9 cellular contexts compared by ENCODE assay signal in the genomic region with DNA sequence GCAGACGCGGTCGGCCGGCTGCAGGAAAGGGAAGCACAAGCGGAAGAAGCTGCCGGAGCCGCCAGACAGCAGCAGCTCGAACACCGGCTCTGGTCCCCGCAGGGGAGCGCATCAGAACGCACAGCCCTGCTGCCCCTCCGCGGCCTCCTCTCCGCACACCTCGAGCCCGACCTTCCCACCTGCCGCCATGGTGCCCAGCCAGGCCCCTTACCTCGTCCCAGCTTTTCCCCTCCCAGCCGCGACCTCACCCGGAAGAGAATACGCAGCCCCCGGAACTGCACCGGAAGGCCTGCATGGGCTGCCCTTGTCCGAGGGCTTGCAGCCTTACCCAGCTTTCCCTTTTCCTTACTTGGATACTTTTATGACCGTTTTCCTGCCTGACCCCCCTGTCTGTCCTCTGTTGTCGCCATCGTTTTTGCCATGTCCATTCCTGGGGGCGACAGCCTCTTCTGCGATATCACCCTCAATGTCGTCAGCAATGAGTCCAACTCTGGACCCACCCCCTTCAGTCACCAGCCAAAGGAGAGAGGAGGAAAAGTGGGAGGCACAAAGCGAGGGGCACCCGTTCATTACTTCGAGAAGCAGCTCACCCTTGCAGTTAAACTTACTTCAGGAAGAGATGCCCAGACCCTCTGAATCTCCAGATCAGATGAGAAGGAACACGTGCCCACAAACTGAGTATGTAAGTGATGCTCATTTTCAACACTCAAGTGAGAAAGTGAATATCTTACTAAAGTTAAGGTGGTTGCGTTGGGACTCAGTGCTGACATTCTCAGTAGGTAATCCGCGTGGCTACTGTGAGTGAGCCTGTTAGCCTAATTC. TPM values are rescaled to one million over a fixed set of nuclear protein-coding genes. Genes with fewer than 3 reads are reported as not detected.
DNase-seq lines count a peak whose midpoint lies in the region; ATAC-seq, FAIRE-seq and TF ChIP-seq lines count a peak whose summit lies in the region.
"Had no signal": no experiment of that assay in that cellular context is flagged by ENCODE, and none has a peak within 500 bp of the region (broad histone marks: within the 10 kb centered on the region; RNA-seq: fewer than 3 reads in every experiment).

No MANE protein-coding gene starts in this region.

- no peaks in the 10 kb centered on the region for H3K27me3 ChIP-seq in CD4-positive, alpha-beta memory T cell (ENCODE audit: insufficient read depth, low read length)
- no peaks in the 10 kb centered on the region for H3K27me3 ChIP-seq in K562 (ENCODE audit: control insufficient read depth in 2 of 2, insufficient read depth in 2 of 2, low read length in 2 of 2)
- H3K27me3 ChIP-seq in sigmoid colon, result no peaks in the 10 kb centered on the region

- WGBS in K562 (ENCODE audit: insufficient coverage, low coverage, missing lambda C conversion rate), result 32% methylated on average over 39 of the region's 39 CpGs
- WGBS in sigmoid colon, 2 donors, result 79 to 84% methylated on average over 39 of the region's 39 CpGs

- H3K36me3 Mint-ChIP-seq in CD4-positive, alpha-beta memory T cell, result peaks cover 38 to 45% of the 10 kb centered on the region in 2 donors
- peaks cover 7% of the 10 kb centered on the region for H3K36me3 Mint-ChIP-seq in T-helper 17 cell (ENCODE audit: low read depth)

- H3K9me1 ChIP-seq in K562 (ENCODE audit: control insufficient read depth, insufficient read depth, low read length), result no peaks in the 10 kb centered on the region

- TF ChIP-seq POLR2A in K562 (conservative IDR thresholded peaks at IDR 0.05), result peak; percentile 86
- no peak for TF ChIP-seq POLR2A in sigmoid colon (IDR thresholded peaks at IDR 0.05)

- peaks cover 2 to 23% (median 5%) of the 10 kb centered on the region in 4 donors for H3K4me1 Mint-ChIP-seq in CD4-positive, alpha-beta memory T cell
- peaks cover 9% of the 10 kb centered on the region for H3K4me1 Mint-ChIP-seq in T-helper 17 cell

- H3K36me3 ChIP-seq in CD4-positive, alpha-beta memory T cell (ENCODE audit: insufficient read depth, low read length), result no peaks in the 10 kb centered on the region
- H3K36me3 ChIP-seq in K562 (ENCODE audit: control insufficient read depth, insufficient read depth, low read length) (peaks cover 25% of the 10 kb centered on the region), sigmoid colon (peaks cover 11 to 96% (median 27%) of the 10 kb centered on the region in 4 donors)

- H3K27ac Mint-ChIP-seq in CD4-positive, alpha-beta memory T cell, result peak overlapping the region; percentile 62 to 91 (median 87)
- H3K27ac Mint-ChIP-seq in T-helper 17 cell, result peak overlapping the region; percentile 85

- peaks cover 56% of the 10 kb centered on the region for H3K79me2 ChIP-seq in K562 (ENCODE audit: control insufficient read depth, insufficient read depth, low read length)

- TF ChIP-seq RAD21 in K562 (CRISPR knock-in tag; conservative IDR thresholded peaks at IDR 0.05 in 1 of 2, IDR thresholded peaks at IDR 0.05 in 1 of 2), result no peak

- BruUV-seq in K562 (replicated peaks; lab: Mats Ljungman, UMichigan), result no TSS peak

- CTCF ChIA-PET in CD4-positive, alpha-beta memory T cell (lab: Charles Lee; ENCODE audit: partially characterized antibody), result no interaction called here
- CTCF ChIA-PET in K562 (lab: Yijun Ruan, JAX; ENCODE audit: low intra/inter-chr PET ratio), result no interaction called here

- peak in 4 of 5 donors; percentile 1 to 36 (median 21) for DNase-seq in CD4-positive, alpha-beta memory T cell
- peak in 2 of 3 donors; percentile 10 to 24 for DNase-seq in T-helper 17 cell
- DNase-seq in K562 (ENCODE audit: extremely low read depth in 1 of 4, low spot score in 3 of 4), result peak; percentile 68 to 80 (median 70)
- DNase-seq in sigmoid colon, result no peak
- no peak for DNase-seq in HuH-7.5 (ENCODE audit: low spot score)
- DNase-seq: SHP77 treated with DMSO at 0.1 percent for 48 hours had no signal

- H4K20me1 ChIP-seq in K562 (replicated peaks; ENCODE audit: control insufficient read depth, insufficient read depth, low read length), result no peaks in the 10 kb centered on the region

- ATAC-seq in T-helper 17 cell, result peak; percentile 68
- peak; percentile 90 for ATAC-seq in K562
- no peak for ATAC-seq in GM21381 (IDR thresholded peaks at IDR 0.05; ENCODE audit: unreplicated experiment)
- ATAC-seq in HG03521 (IDR thresholded peaks at IDR 0.05; ENCODE audit: unreplicated experiment), result no peak
- no peak for ATAC-seq in HG02884 (IDR thresholded peaks at IDR 0.05; ENCODE audit: unreplicated experiment)

- intact Hi-C loops in CD4-positive, alpha-beta memory T cell (cut with micrococcal nuclease), result no loop called here
- intact Hi-C loops in K562 (cut with micrococcal nuclease) (no loop called here), sigmoid colon (cut with DNase I) (no loop called here)

- H3K4me3 Mint-ChIP-seq in CD4-positive, alpha-beta memory T cell, result peak overlapping the region; percentile 78 to 92 (median 88)
- H3K4me3 Mint-ChIP-seq in T-helper 17 cell, result peak overlapping the region; percentile 91

- H3K9ac ChIP-seq in K562 (ENCODE audit: insufficient read depth in 1 of 2, low read depth in 2 of 2, low read length in 2 of 2), result peak overlapping the region; percentile 65 to 90

- FAIRE-seq in K562 (lab: Jason Lieb, UNC), result peak; percentile 83

- in situ Hi-C loops in K562 (cut with MboI), result no loop called here

- POLR2A ChIA-PET in CD4-positive, alpha-beta memory T cell (lab: Charles Lee; ENCODE audit: partially characterized antibody), result no interaction called here
- POLR2A ChIA-PET in K562 (lab: Yijun Ruan, JAX), result interaction anchor here (0.7 to 1.1 kb wide), 2 partner anchors 8 to 16 kb away, joined by 3 read pairs; no protein-coding TSS in a partner anchor

- H2AFZ ChIP-seq in K562 (ENCODE audit: low read depth, low read length), result peak overlapping the region; percentile 94

- peak overlapping the region in 1 of 2 donors; percentile 3 for H3K4me3 ChIP-seq in CD4-positive, alpha-beta memory T cell (ENCODE audit: low read length in 2 of 2)
- H3K4me3 ChIP-seq in K562, result peak overlapping the region; percentile 52
- H3K4me3 ChIP-seq in sigmoid colon, result peak overlapping the region in 3 of 4 donors; percentile 26 to 36 (median 33)

- TF ChIP-seq CTCF in K562 (IDR thresholded peaks at IDR 0.05 in 2 of 3, conservative IDR thresholded peaks at IDR 0.05 in 1 of 3; ENCODE audit: insufficient read depth in 2 of 3, low read depth in 1 of 3, low read length in 3 of 3) (no peak), sigmoid colon (IDR thresholded peaks at IDR 0.05) (no peak)

- no peaks in the 10 kb centered on the region for H3K27me3 Mint-ChIP-seq in CD4-positive, alpha-beta memory T cell
- no peaks in the 10 kb centered on the region for H3K27me3 Mint-ChIP-seq in T-helper 17 cell

- H3K27ac ChIP-seq in CD4-positive, alpha-beta memory T cell (ENCODE audit: low read depth, low read length), result peak overlapping the region; percentile 24
- H3K27ac ChIP-seq in K562 (ENCODE audit: extremely low read depth, low read depth, low read length) (peak overlapping the region; percentile 84), sigmoid colon (peak overlapping the region in 2 of 4 donors; percentile 38 to 45)

- H3K9me3 ChIP-seq in CD4-positive, alpha-beta memory T cell (ENCODE audit: control insufficient read depth in 1 of 2, low read length in 2 of 2), result no peaks in the 10 kb centered on the region
- H3K9me3 ChIP-seq in T-helper 17 cell (ENCODE audit: control insufficient read depth, low read length, poor library complexity, severe bottlenecking), result no peaks in the 10 kb centered on the region
- no peaks in the 10 kb centered on the region for H3K9me3 ChIP-seq in K562 (replicated peaks; ENCODE audit: control insufficient read depth, insufficient read depth, low read depth, low read length)
- H3K9me3 ChIP-seq in sigmoid colon, result no peaks in the 10 kb centered on the region

- no peaks in the 10 kb centered on the region for H3K9me3 Mint-ChIP-seq in CD4-positive, alpha-beta memory T cell

- TF ChIP-seq EP300 in K562 (IDR thresholded peaks at IDR 0.05; ENCODE audit: low read length) (no peak), sigmoid colon (IDR thresholded peaks at IDR 0.05) (no peak)

- peak overlapping the region; percentile 90 for H3K4me2 ChIP-seq in K562 (ENCODE audit: insufficient read depth, low read length)

- no peaks in the 10 kb centered on the region for H3K4me1 ChIP-seq in CD4-positive, alpha-beta memory T cell (ENCODE audit: insufficient read depth, low read length)
- H3K4me1 ChIP-seq in K562 (replicated peaks in 1 of 2; ENCODE audit: control insufficient read depth in 2 of 2, insufficient read depth in 2 of 2, low read length in 2 of 2) (peaks cover 0 to 4% of the 10 kb centered on the region in 2 experiments; a peak in 3 of 5 replicates), sigmoid colon (peaks cover 0 to 11% (median 5%) of the 10 kb centered on the region in 4 donors)

RNA-seq across cellular contexts. Expression of gene UTS2, which starts 25.5 kb away (rescaled TPM):
- total RNA-seq in CD4-positive, alpha-beta memory T cell, result under 1 TPM in 1 of 2 experiments, not detected in 1; 0.61 TPM
- 1 to 10 TPM in 1 of 2 donors, under 1 TPM in 1; 0.33 to 1.1 TPM for polyA plus RNA-seq in CD4-positive, alpha-beta memory T cell
- 1 to 10 TPM; 1.0 to 2.2 TPM for total RNA-seq in T-helper 17 cell
- total RNA-seq in K562 (2011; cell fraction: chromatin; rRNA removed; ENCODE audit: low replicate concordance), result not detected in 2 replicates
- not detected in 2 replicates for total RNA-seq in K562 (2011; cell fraction: nucleolus; rRNA removed)
- not detected in 2 replicates for total RNA-seq in K562 (2011; cell fraction: nucleoplasm; rRNA removed)
- not detected in 2 replicates for total RNA-seq in K562 (2014; rRNA removed)
- not detected in 2 replicates for total RNA-seq in K562 (2014; rRNA removed; fragmentation: Illumina TruSeq; extraction: Trizol)
- not detected in 2 replicates for total RNA-seq in K562 (2015; rRNA removed; fragmentation: Illumina TruSeq; extraction: Trizol)
- total RNA-seq in K562 (2021), result not detected in 2 replicates
- 0.16 and 0.29 TPM in 2 replicates for polyA plus RNA-seq in K562 (2011; rRNA removed)
- not detected in 2 replicates for polyA plus RNA-seq in K562 (2011; cell fraction: cytosol; rRNA removed)
- not detected in 2 replicates for polyA plus RNA-seq in K562 (2011; cell fraction: nucleus; rRNA removed)
- polyA plus RNA-seq in K562 (2012), result not detected in 2 replicates
- not detected in 2 replicates for polyA plus RNA-seq in K562 (2014; fragmentation: Illumina TruSeq; extraction: Trizol)
- under 1 TPM in 1 of 2 experiments, not detected in 1; 0.22 TPM for polyA plus RNA-seq in K562 (2014; fragmentation: Nextera tagmentation; extraction: Ambion mirVana)
- polyA plus RNA-seq in K562 (2014; rRNA removed), result 0.07 TPM in 1 of 2 replicates, not detected in the other
- not detected in 2 replicates for polyA minus RNA-seq in K562 (2011; rRNA and poly(A)+ RNA removed)
- polyA minus RNA-seq in K562 (2011; cell fraction: cytosol; rRNA and poly(A)+ RNA removed), result not detected in 2 replicates
- polyA minus RNA-seq in K562 (2011; cell fraction: nucleus; rRNA and poly(A)+ RNA removed), result not detected in 2 replicates
- not detected for total RNA-seq in sigmoid colon
- polyA plus RNA-seq in sigmoid colon, result 1 to 10 TPM in 1 of 3 donors, under 1 TPM in 1, not detected in 1; 0.20 to 7.2 TPM

RNA-seq across cellular contexts. Expression of gene PER3, which starts 43.3 kb away (rescaled TPM):
- total RNA-seq in CD4-positive, alpha-beta memory T cell, result 1 to 10 TPM; 7.4 to 7.9 TPM
- 1 to 10 TPM; 3.5 to 4.9 TPM for polyA plus RNA-seq in CD4-positive, alpha-beta memory T cell
- total RNA-seq in T-helper 17 cell, result 10 to 100 TPM; 17.1 to 21.2 TPM
- total RNA-seq in K562 (2011; cell fraction: chromatin; rRNA removed; ENCODE audit: low replicate concordance), result 15.2 and 32.2 TPM in 2 replicates
- 6.7 and 10.0 TPM in 2 replicates for total RNA-seq in K562 (2011; cell fraction: nucleolus; rRNA removed)
- total RNA-seq in K562 (2011; cell fraction: nucleoplasm; rRNA removed), result 16.4 and 18.2 TPM in 2 replicates
- total RNA-seq in K562 (2014; rRNA removed), result 11.9 and 12.9 TPM in 2 replicates
- 18.4 and 19.7 TPM in 2 replicates for total RNA-seq in K562 (2014; rRNA removed; fragmentation: Illumina TruSeq; extraction: Trizol)
- total RNA-seq in K562 (2015; rRNA removed; fragmentation: Illumina TruSeq; extraction: Trizol), result 14.1 and 14.2 TPM in 2 replicates
- 15.7 and 16.8 TPM in 2 replicates for total RNA-seq in K562 (2021)
- polyA plus RNA-seq in K562 (2011; rRNA removed), result 18.9 and 22.5 TPM in 2 replicates
- polyA plus RNA-seq in K562 (2011; cell fraction: cytosol; rRNA removed), result 13.3 and 14.8 TPM in 2 replicates
- 8.9 and 10.3 TPM in 2 replicates for polyA plus RNA-seq in K562 (2011; cell fraction: nucleus; rRNA removed)
- polyA plus RNA-seq in K562 (2012), result 8.3 and 8.9 TPM in 2 replicates
- polyA plus RNA-seq in K562 (2014; fragmentation: Illumina TruSeq; extraction: Trizol), result 16.3 and 18.7 TPM in 2 replicates
- 10 to 100 TPM; 12.0 to 14.6 TPM for polyA plus RNA-seq in K562 (2014; fragmentation: Nextera tagmentation; extraction: Ambion mirVana)
- polyA plus RNA-seq in K562 (2014; rRNA removed), result 14.0 and 16.5 TPM in 2 replicates
- polyA minus RNA-seq in K562 (2011; rRNA and poly(A)+ RNA removed), result 28.5 and 35.0 TPM in 2 replicates
- polyA minus RNA-seq in K562 (2011; cell fraction: cytosol; rRNA and poly(A)+ RNA removed), result 12.8 and 15.0 TPM in 2 replicates
- polyA minus RNA-seq in K562 (2011; cell fraction: nucleus; rRNA and poly(A)+ RNA removed), result 5.7 and 9.9 TPM in 2 replicates
- total RNA-seq in sigmoid colon, result 10 to 100 TPM; 36.1 to 57.1 (median 44.9) TPM
- 1 to 10 TPM; 2.1 to 5.4 (median 5.3) TPM for polyA plus RNA-seq in sigmoid colon

RNA-seq across cellular contexts. Expression of gene VAMP3, which starts 56.2 kb away (rescaled TPM):
- total RNA-seq in CD4-positive, alpha-beta memory T cell, result 10 to 100 TPM; 53.3 to 67.0 TPM
- 10 to 100 TPM; 45.6 to 50.5 TPM for polyA plus RNA-seq in CD4-positive, alpha-beta memory T cell
- total RNA-seq in T-helper 17 cell, result 10 to 100 TPM; 59.3 to 75.1 TPM
- 24.9 and 56.1 TPM in 2 replicates for total RNA-seq in K562 (2011; cell fraction: chromatin; rRNA removed; ENCODE audit: low replicate concordance)
- total RNA-seq in K562 (2011; cell fraction: nucleolus; rRNA removed), result 24.0 and 34.6 TPM in 2 replicates
- total RNA-seq in K562 (2011; cell fraction: nucleoplasm; rRNA removed), result 40.5 and 49.5 TPM in 2 replicates
- total RNA-seq in K562 (2014; rRNA removed), result 31.9 and 39.4 TPM in 2 replicates
- 58.0 and 64.7 TPM in 2 replicates for total RNA-seq in K562 (2014; rRNA removed; fragmentation: Illumina TruSeq; extraction: Trizol)
- 53.9 and 61.4 TPM in 2 replicates for total RNA-seq in K562 (2015; rRNA removed; fragmentation: Illumina TruSeq; extraction: Trizol)
- total RNA-seq in K562 (2021), result 47.5 and 48.3 TPM in 2 replicates
- 68.8 and 71.3 TPM in 2 replicates for polyA plus RNA-seq in K562 (2011; rRNA removed)
- polyA plus RNA-seq in K562 (2011; cell fraction: cytosol; rRNA removed), result 22.2 and 44.4 TPM in 2 replicates
- 30.6 and 47.7 TPM in 2 replicates for polyA plus RNA-seq in K562 (2011; cell fraction: nucleus; rRNA removed)
- 34.8 and 38.3 TPM in 2 replicates for polyA plus RNA-seq in K562 (2012)
- polyA plus RNA-seq in K562 (2014; fragmentation: Illumina TruSeq; extraction: Trizol), result 52.3 and 61.3 TPM in 2 replicates
- polyA plus RNA-seq in K562 (2014; fragmentation: Nextera tagmentation; extraction: Ambion mirVana), result 10 to 100 TPM; 27.1 to 43.2 TPM
- 39.1 and 45.2 TPM in 2 replicates for polyA plus RNA-seq in K562 (2014; rRNA removed)
- 51.4 and 53.4 TPM in 2 replicates for polyA minus RNA-seq in K562 (2011; rRNA and poly(A)+ RNA removed)
- 27.1 and 29.0 TPM in 2 replicates for polyA minus RNA-seq in K562 (2011; cell fraction: cytosol; rRNA and poly(A)+ RNA removed)
- polyA minus RNA-seq in K562 (2011; cell fraction: nucleus; rRNA and poly(A)+ RNA removed), result 13.9 and 26.5 TPM in 2 replicates
- total RNA-seq in sigmoid colon, result 1,000 to 10,000 TPM in 1 of 4 donors, 100 to 1,000 TPM in 1, 10 to 100 TPM in 2; 83.8 to 2,991 (median 182) TPM
- 100 to 1,000 TPM in 2 of 3 donors, 10 to 100 TPM in 1; 55.3 to 125 (median 113) TPM for polyA plus RNA-seq in sigmoid colon

Comparison
In these comparisons a context has a peak if more than half of its experiments do, and no peak if none do; other contexts are left out.
1. DNase-seq: peak in CD4-positive, alpha-beta memory T cell (4 of 5), T-helper 17 cell (2 of 3) and K562 (4 of 4); none in sigmoid colon (single experiment) and HuH-7.5 (single experiment).
2. ATAC-seq: peak in T-helper 17 cell (single experiment) and K562 (single experiment); none in GM21381 (single experiment), HG03521 (single experiment) and HG02884 (single experiment).